Comparison of ENCODE assay signal across 6 cellular contexts in the genomic region with DNA sequence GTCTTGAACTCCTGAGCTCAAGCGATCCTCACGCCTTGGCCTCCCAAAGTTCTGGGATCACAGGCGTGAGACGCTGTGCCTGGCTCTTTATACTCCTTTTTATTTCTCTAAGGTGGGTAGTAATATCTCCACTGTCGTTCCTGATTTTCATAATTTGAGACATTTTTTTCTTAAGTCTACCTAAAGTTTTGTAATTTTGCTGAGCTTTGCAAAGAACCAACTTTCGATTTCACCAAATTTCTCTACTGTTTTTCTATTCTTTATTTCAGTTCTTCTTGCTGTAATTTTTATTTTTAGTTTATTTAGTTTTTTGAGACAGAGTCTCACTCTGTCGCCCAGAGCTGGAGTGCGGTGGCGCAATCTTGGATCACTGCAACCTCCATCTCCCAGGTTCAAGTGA.
"Had no signal": no experiment of that assay in that cellular context is flagged by ENCODE, and none has a peak within 500 bp of the region (broad histone marks: within the 10 kb centered on the region; RNA-seq: fewer than 3 reads in every experiment).

No MANE protein-coding gene starts in this region.

- DNase-seq: GDM1, GF-D8 had no signal

- H3K4me3 ChIP-seq: GM12878 had no signal

- FAIRE-seq: G401.6, GM12878, GM12891, GM12892 had no signal

- ATAC-seq: GM12878 had no signal
